ENCODE assay signal across 10 cellular contexts in genomic region chr1:204544321-204544720, GRCh38. TPM values are rescaled to one million over a fixed set of nuclear protein-coding genes. Genes with fewer than 3 reads are reported as not detected.
DNase-seq lines count a peak whose midpoint lies in the region; ATAC-seq and TF ChIP-seq lines count a peak whose summit lies in the region.
"Had no signal": no experiment of that assay in that cellular context is flagged by ENCODE, and none has a peak within 500 bp of the region (broad histone marks: within the 10 kb centered on the region; RNA-seq: fewer than 3 reads in every experiment).

No MANE protein-coding gene starts in this region.

- no peak overlapping the region for H3K27ac ChIP-seq in OCI-LY7 (ENCODE audit: low read depth, low read length, poor library complexity, severe bottlenecking)

- ATAC-seq in GM19452 (IDR thresholded peaks at IDR 0.05; ENCODE audit: unreplicated experiment) (peak; percentile 51), GM18907 (IDR thresholded peaks at IDR 0.05; ENCODE audit: unreplicated experiment) (no peak)
- ATAC-seq: Panc1, sciatic nerve had no signal

- no peak overlapping the region for H3K4me2 ChIP-seq in OCI-LY7 (ENCODE audit: low read length)

- no peaks in the 10 kb centered on the region for H3K9me2 ChIP-seq in OCI-LY7 (ENCODE audit: insufficient read depth, low read length)

- H3K4me1 ChIP-seq in OCI-LY7 (ENCODE audit: insufficient read depth, low read length, poor library complexity, severe bottlenecking): no peaks in the 10 kb centered on the region

- BruUV-seq in OCI-LY7 (replicated peaks; lab: Mats Ljungman, UMichigan): no TSS peak

- peaks cover 7% of the 10 kb centered on the region; the same call in 1 of the 2 replicates for H4K20me1 ChIP-seq in OCI-LY7 (ENCODE audit: insufficient read depth, low read length)

- peak; percentile 69 for DNase-seq in HT1080 (ENCODE audit: low read depth)
- peak; percentile 45 for DNase-seq in astrocyte of the spinal cord (ENCODE audit: low read depth, low spot score)
- DNase-seq in non-pigmented ciliary epithelial cell (ENCODE audit: low read depth): peak; percentile 59
- DNase-seq in NCI-H2029 (lab: John Stamatoyannopoulos, UW): no peak
- no peak for DNase-seq in OCI-LY7 (ENCODE audit: low spot score)
- DNase-seq: activated CD8-positive, alpha-beta memory T cell treated with anti-CD3 and anti-CD28 coated beads, Interleukin-2, amount 50 U/mL, for 48 hours had no signal

- CTCF ChIA-PET in OCI-LY7 (lab: Charles Lee; ENCODE audit: unreplicated experiment): no interaction called here

- intact Hi-C loops in OCI-LY7 (cut with micrococcal nuclease; ENCODE audit: unreplicated experiment): loop anchor here (1.0 kb wide), 1 partner anchor 11 kb away; no protein-coding TSS in a partner anchor

- no peak overlapping the region for H2AFZ ChIP-seq in OCI-LY7 (ENCODE audit: low read length)

- H3K4me3 ChIP-seq in astrocyte of the spinal cord (ENCODE audit: low read depth, low read length) (no peak overlapping the region), OCI-LY7 (ENCODE audit: low read depth, low read length, poor library complexity, severe bottlenecking) (no peak overlapping the region)

- H3K36me3 ChIP-seq in OCI-LY7 (ENCODE audit: insufficient read depth, low read length): peaks cover 100% of the 10 kb centered on the region

- in situ Hi-C loops in astrocyte of the spinal cord (cut with HindIII; ENCODE audit: low sequenced_read_pairs): no loop called here

- TF ChIP-seq CTCF in astrocyte of the spinal cord (IDR thresholded peaks at IDR 0.05; ENCODE audit: low read depth, low read length) (no peak), OCI-LY7 (conservative IDR thresholded peaks at IDR 0.05; ENCODE audit: low read length) (no peak)

- POLR2A ChIA-PET in OCI-LY7 (lab: Charles Lee): interaction anchor here (1.0 to 1.4 kb wide), 3 partner anchors 15 to 30 kb away, joined by 3 to 9 read pairs (median 5); no protein-coding TSS in a partner anchor

- peaks cover 52% of the 10 kb centered on the region; the same call in 1 of the 2 replicates for H3K79me2 ChIP-seq in OCI-LY7 (ENCODE audit: insufficient read depth, low read depth, low read length)

- no peaks in the 10 kb centered on the region for H3K9me3 ChIP-seq in OCI-LY7 (ENCODE audit: low read length)

RNA-seq across cellular contexts. Expression of gene MDM4, which starts 28.1 kb away (rescaled TPM):
- 7.5 and 9.2 TPM in 2 replicates for total RNA-seq in HT1080 (2014; rRNA removed; shearing (Covaris generic))
- 8.4 and 10.3 TPM in 2 replicates for polyA plus RNA-seq in HT1080 (2015; cell fraction: cytosol; rRNA removed)
- 62.8 and 86.8 TPM in 2 replicates for polyA plus RNA-seq in HT1080 (2015; cell fraction: nucleus; rRNA removed)
- 102 and 120 TPM in 2 replicates for total RNA-seq in OCI-LY7 (2014; rRNA removed; shearing (Covaris generic))
- 282 and 343 TPM in 2 replicates for total RNA-seq in OCI-LY7 (2022)

RNA-seq across cellular contexts. Expression of gene PIK3C2B, which starts 49.7 kb away (rescaled TPM):
- 2.8 and 4.6 TPM in 2 replicates for total RNA-seq in HT1080 (2014; rRNA removed; shearing (Covaris generic))
- polyA plus RNA-seq in HT1080 (2015; cell fraction: cytosol; rRNA removed): 0.60 and 1.2 TPM in 2 replicates
- 2.2 and 2.9 TPM in 2 replicates for polyA plus RNA-seq in HT1080 (2015; cell fraction: nucleus; rRNA removed)
- 11.9 and 12.5 TPM in 2 replicates for total RNA-seq in OCI-LY7 (2014; rRNA removed; shearing (Covaris generic))
- 36.3 and 43.9 TPM in 2 replicates for total RNA-seq in OCI-LY7 (2022)

Comparison
In these comparisons a context has a peak if more than half of its experiments do, and no peak if none do; other contexts are left out.
1. DNase-seq: peak in HT1080 (single experiment), astrocyte of the spinal cord (single experiment) and non-pigmented ciliary epithelial cell (single experiment); none in NCI-H2029 (single experiment) and OCI-LY7 (single experiment).
2. RNA of gene MDM4, which starts 28.1 kb away (total RNA-seq): 102 to 343 TPM in OCI-LY7; 7.5 to 9.2 TPM in HT1080; every median in the first group is over 10 times any median in the second.